18 cellular contexts compared by ENCODE assay signal in genomic region chr1:200641175-200641489, GRCh38. TPM values are rescaled to one million over a fixed set of nuclear protein-coding genes. Genes with fewer than 3 reads are reported as not detected.
DNase-seq lines count a peak whose midpoint lies in the region; ATAC-seq and TF ChIP-seq lines count a peak whose summit lies in the region.
"Had no signal": no experiment of that assay in that cellular context is flagged by ENCODE, and none has a peak within 500 bp of the region (broad histone marks: within the 10 kb centered on the region; RNA-seq: fewer than 3 reads in every experiment).

No MANE protein-coding gene starts in this region.

- intact Hi-C loops in prostate gland (cut with DNase I): no loop called here

- no peaks in the 10 kb centered on the region for H3K27me3 ChIP-seq in RWPE2 (ENCODE audit: insufficient read depth, poor library complexity, severe bottlenecking)
- no peaks in the 10 kb centered on the region for H3K27me3 ChIP-seq in esophagus (ENCODE audit: control insufficient read depth in 1 of 2, insufficient read depth in 2 of 2, low read length in 2 of 2)
- no peaks in the 10 kb centered on the region for H3K27me3 ChIP-seq in neural progenitor cell
- no peaks in the 10 kb centered on the region for H3K27me3 ChIP-seq in prostate gland (replicated peaks; ENCODE audit: insufficient read depth)

- 46 to 66% methylated on average over 4 of the region's 4 CpGs for WGBS in esophagus, 2 donors
- 76% methylated on average over 4 of the region's 4 CpGs for WGBS in prostate gland

- no peak overlapping the region for H3K9ac ChIP-seq in neural progenitor cell
- H3K9ac ChIP-seq: parathyroid adenoma had no signal

- H3F3A ChIP-seq in neural progenitor cell (ENCODE audit: low read depth): no peaks in the 10 kb centered on the region

- no peaks in the 10 kb centered on the region for H3K79me2 ChIP-seq in neural progenitor cell (ENCODE audit: low read depth)
- H3K79me2 ChIP-seq: parathyroid adenoma had no signal

- H3K4me2 ChIP-seq in neural progenitor cell: no peak overlapping the region

- H3K27ac ChIP-seq in RWPE2 (ENCODE audit: poor library complexity, severe bottlenecking): peak overlapping the region; percentile 89
- H3K27ac ChIP-seq in esophagus (ENCODE audit: low read depth in 2 of 2, low read length in 1 of 2): peak overlapping the region; percentile 71 to 78
- H3K27ac ChIP-seq in neural progenitor cell: no peak overlapping the region
- no peak overlapping the region for H3K27ac ChIP-seq in prostate gland
- H3K27ac ChIP-seq: parathyroid adenoma had no signal

- no peak for TF ChIP-seq POLR2A in prostate gland (IDR thresholded peaks at IDR 0.05)

- H2AFZ ChIP-seq in neural progenitor cell (replicated peaks): no peak overlapping the region
- H2AFZ ChIP-seq: parathyroid adenoma had no signal

- ATAC-seq in RWPE2 (ENCODE audit: low read depth): peak; percentile 40; the same call in 2 of the 3 replicates
- ATAC-seq: activated CD4-positive, alpha-beta T cell treated with anti-CD3 and anti-CD28 coated beads for 36 hours had no signal

- H3K9me3 ChIP-seq in RWPE2 (ENCODE audit: severe bottlenecking) (no peaks in the 10 kb centered on the region), esophagus (ENCODE audit: control insufficient read depth in 2 of 2, insufficient read depth in 1 of 2, low read depth in 1 of 2, low read length in 1 of 2) (no peaks in the 10 kb centered on the region), neural progenitor cell (ENCODE audit: low read depth) (no peaks in the 10 kb centered on the region), prostate gland (no peaks in the 10 kb centered on the region)

- H3K27me3 Mint-ChIP-seq in osteocyte (ENCODE audit: unreplicated experiment): no peaks in the 10 kb centered on the region
- H3K27me3 Mint-ChIP-seq in neural progenitor cell (ENCODE audit: insufficient read depth, low read depth): peaks cover 2% of the 10 kb centered on the region
- H3K27me3 Mint-ChIP-seq: activated CD4-positive, alpha-beta T cell treated with anti-CD3 and anti-CD28 coated beads for 36 hours had no signal

- TF ChIP-seq CTCF in RWPE2 (IDR thresholded peaks at IDR 0.05; ENCODE audit: poor library complexity, severe bottlenecking): no peak
- no peak for TF ChIP-seq CTCF in osteocyte (IDR thresholded peaks at IDR 0.05)
- TF ChIP-seq CTCF in neural progenitor cell (IDR thresholded peaks at IDR 0.05): no peak
- TF ChIP-seq CTCF in prostate gland (IDR thresholded peaks at IDR 0.05): no peak

- peaks cover 35% of the 10 kb centered on the region for H3K36me3 ChIP-seq in RWPE2 (ENCODE audit: low read depth)
- H3K36me3 ChIP-seq in esophagus (ENCODE audit: control insufficient read depth in 2 of 2, insufficient read depth in 2 of 2, low read length in 1 of 2): no peaks in the 10 kb centered on the region
- H3K36me3 ChIP-seq in neural progenitor cell: no peaks in the 10 kb centered on the region
- no peaks in the 10 kb centered on the region for H3K36me3 ChIP-seq in prostate gland

- peak; percentile 8 for DNase-seq in EH (ENCODE audit: low read depth)
- DNase-seq in RWPE2 (ENCODE audit: low spot score): no peak
- DNase-seq in osteocyte (ENCODE audit: extremely low spot score, unreplicated experiment): no peak
- DNase-seq in Kasumi-1 (lab: John Stamatoyannopoulos, UW): no peak
- DNase-seq in kidney tubule cell (ENCODE audit: low spot score): no peak
- DNase-seq in neural progenitor cell (ENCODE audit: low spot score): no peak
- no peak for DNase-seq in prostate gland (ENCODE audit: low spot score)
- DNase-seq: activated CD4-positive, alpha-beta T cell treated with anti-CD3 and anti-CD28 coated beads for 36 hours; activated effector memory CD4-positive, alpha-beta T cell treated with Interleukin-2 at 50 U/mL for 16 hours; AML-193; amygdala; endodermal cell; NCI-H1417; NCI-H82; stimulated activated CD4-positive, alpha-beta T cell treated with anti-CD3 and anti-CD28 coated beads, Interleukin-2, amount 100 ng/mL, for 48 hours; SW 1271 had no signal

- peaks cover 24% of the 10 kb centered on the region for H3K4me1 ChIP-seq in RWPE2 (ENCODE audit: insufficient read depth, poor library complexity, severe bottlenecking)
- no peaks in the 10 kb centered on the region for H3K4me1 ChIP-seq in esophagus (ENCODE audit: control insufficient read depth in 2 of 2, insufficient read depth in 2 of 2, low read length in 1 of 2)
- H3K4me1 ChIP-seq in neural progenitor cell: no peaks in the 10 kb centered on the region
- H3K4me1 ChIP-seq in prostate gland (replicated peaks): no peaks in the 10 kb centered on the region

- H3K36me3 Mint-ChIP-seq in osteocyte (ENCODE audit: unreplicated experiment) (peaks cover 15% of the 10 kb centered on the region), neural progenitor cell (peaks cover 5% of the 10 kb centered on the region)

- H4K20me1 ChIP-seq in neural progenitor cell (ENCODE audit: low read depth): no peaks in the 10 kb centered on the region

- H3K4me3 ChIP-seq in RWPE2 (ENCODE audit: severe bottlenecking) (no peak overlapping the region), esophagus (ENCODE audit: low read depth in 1 of 2, low read length in 2 of 2) (no peak overlapping the region), neural progenitor cell (no peak overlapping the region), prostate gland (no peak overlapping the region)

- H3K4me1 Mint-ChIP-seq in osteocyte (ENCODE audit: unreplicated experiment): peaks cover 11% of the 10 kb centered on the region
- no peaks in the 10 kb centered on the region for H3K4me1 Mint-ChIP-seq in neural progenitor cell

- H3K9me3 Mint-ChIP-seq in osteocyte (ENCODE audit: unreplicated experiment) (no peaks in the 10 kb centered on the region), neural progenitor cell (no peaks in the 10 kb centered on the region)
- H3K9me3 Mint-ChIP-seq: endodermal cell had no signal

- H3K27ac Mint-ChIP-seq in osteocyte (ENCODE audit: unreplicated experiment) (peak overlapping the region; percentile 60), neural progenitor cell (no peak overlapping the region)
- H3K27ac Mint-ChIP-seq: activated CD4-positive, alpha-beta T cell treated with anti-CD3 and anti-CD28 coated beads for 36 hours; endodermal cell had no signal

- H3K4me3 Mint-ChIP-seq in osteocyte (ENCODE audit: unreplicated experiment): no peak overlapping the region
- H3K4me3 Mint-ChIP-seq in neural progenitor cell: no peak overlapping the region
- H3K4me3 Mint-ChIP-seq: activated CD4-positive, alpha-beta T cell treated with anti-CD3 and anti-CD28 coated beads for 36 hours; endodermal cell had no signal

RNA-seq across cellular contexts. Expression of gene KIF14, which starts 20.6 kb away (rescaled TPM):
- under 1 TPM; 0.71 to 0.85 TPM for polyA plus RNA-seq in esophagus
- total RNA-seq in osteocyte (2.6 and 2.8 TPM in 2 replicates), neural progenitor cell (ENCODE audit: low replicate concordance) (39.0 and 60.2 TPM in 2 replicates), prostate gland (1 to 10 TPM in 1 of 2 donors, under 1 TPM in 1; 0.23 to 1.7 TPM)

RNA-seq across cellular contexts. Expression of gene DDX59, which starts 28.6 kb away (rescaled TPM):
- 10 to 100 TPM; 11.9 to 29.2 TPM for polyA plus RNA-seq in esophagus
- total RNA-seq in osteocyte: 22.4 and 23.9 TPM in 2 replicates
- 27.9 and 40.7 TPM in 2 replicates for total RNA-seq in neural progenitor cell (ENCODE audit: low replicate concordance)
- total RNA-seq in prostate gland: 10 to 100 TPM; 19.5 to 28.1 TPM

Comparison
In these comparisons a context has a peak if more than half of its experiments do, and no peak if none do; other contexts are left out.
1. H3K27ac ChIP-seq: peak in RWPE2 (single experiment) and esophagus (2 of 2); none in neural progenitor cell (single experiment) and prostate gland (0 of 2).
2. RNA of gene KIF14, which starts 20.6 kb away (total RNA-seq): 39.0 to 60.2 TPM in neural progenitor cell; 2.6 to 2.8 TPM in osteocyte and 0.23 to 1.7 TPM in prostate gland; every median in the first group is over 10 times any median in the second.